8 cellular contexts compared by ENCODE assay signal in the genomic region with DNA sequence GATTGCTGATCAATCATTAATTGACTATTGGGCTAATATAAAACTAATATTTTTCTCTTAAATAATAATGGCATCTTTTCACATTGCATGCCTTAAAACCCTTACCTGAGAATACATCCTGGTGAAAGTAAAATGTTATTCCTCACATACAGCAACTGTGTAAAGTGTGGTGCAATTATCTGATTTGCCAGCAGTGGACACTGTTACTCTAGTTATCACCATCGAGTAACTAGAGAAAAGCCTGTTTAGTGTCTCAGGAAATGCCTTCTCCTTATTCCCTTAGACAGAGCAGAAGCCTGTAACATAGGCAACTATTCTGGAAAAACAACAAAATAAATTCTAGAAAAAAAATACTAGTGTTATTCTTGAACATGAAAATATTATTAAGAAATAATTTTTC.
DNase-seq lines count a peak whose midpoint lies in the region; TF ChIP-seq lines count a peak whose summit lies in the region.

No MANE protein-coding gene starts in this region.

- intact Hi-C loops in adrenal gland (cut with DNase I) (loop anchor here in 1 of 2 donors (10.0 kb wide), 1 partner anchor 513 kb away; no protein-coding TSS in a partner anchor), vagina (cut with DNase I) (no loop called here)

- DNase-seq in Daoy (ENCODE audit: low read depth) (peak; percentile 27), H4 (ENCODE audit: low spot score) (peak; percentile 19), NCI-H128 (lab: John Stamatoyannopoulos, UW; ENCODE audit: unreplicated experiment) (peak; percentile 52), adrenal gland (peak in 1 of 7 donors; percentile 62), iris pigment epithelial cell (ENCODE audit: low read depth) (peak; percentile 44), vagina (ENCODE audit: extremely low spot score in 2 of 2) (no peak), cortex of kidney (lab: John Stamatoyannopoulos, UW) (no peak)
- no peak for DNase-seq in activated CD8-positive, alpha-beta memory T cell treated with anti-CD3 and anti-CD28 coated beads for 24 hours

- H3K4me1 ChIP-seq in adrenal gland (replicated peaks in 1 of 2) (peaks cover 0 to 4% of the 10 kb centered on the region in 2 donors), vagina (no peaks in the 10 kb centered on the region)

- peak in 5 of 6 experiments; percentile 32 to 69 (median 52) for TF ChIP-seq CTCF in adrenal gland (IDR thresholded peaks at IDR 0.05)
- TF ChIP-seq CTCF in vagina (IDR thresholded peaks at IDR 0.05), result peak; percentile 9 to 55 (median 43)

- H3K27ac ChIP-seq in adrenal gland (no peak overlapping the region), vagina (no peak overlapping the region)

- H3K36me3 ChIP-seq in adrenal gland (replicated peaks in 1 of 2) (no peaks in the 10 kb centered on the region), vagina (no peaks in the 10 kb centered on the region)

- 0 to 2% (median 0%) methylated on average over 1 of the region's 1 CpG for WGBS in adrenal gland, 4 donors

- H3K4me3 ChIP-seq in adrenal gland (no peak overlapping the region), vagina (no peak overlapping the region)

- H3K27me3 ChIP-seq in adrenal gland (no peaks in the 10 kb centered on the region), vagina (no peaks in the 10 kb centered on the region)

- TF ChIP-seq POLR2A in adrenal gland (IDR thresholded peaks at IDR 0.05) (no peak), vagina (IDR thresholded peaks at IDR 0.05) (no peak)

- no peaks in the 10 kb centered on the region for H3K9me3 ChIP-seq in adrenal gland (replicated peaks in 1 of 3)
- no peaks in the 10 kb centered on the region for H3K9me3 ChIP-seq in vagina

Comparison
In these comparisons a context has a peak if more than half of its experiments do, and no peak if none do; other contexts are left out.
1. DNase-seq: peak in Daoy (single experiment), H4 (single experiment), NCI-H128 (single experiment) and iris pigment epithelial cell (single experiment); none in vagina (0 of 2), cortex of kidney (single experiment) and activated CD8-positive, alpha-beta memory T cell treated with anti-CD3 and anti-CD28 coated beads for 24 hours (single experiment).